Comparison of ENCODE assay signal across 9 cellular contexts in genomic region chr22:36986242-36986821, GRCh38. TPM values are rescaled to one million over a fixed set of nuclear protein-coding genes. Genes with fewer than 3 reads are reported as not detected.
A peak's percentile ranks its signal among the peaks of the same experiment; 100 is the strongest.
DNase-seq lines count a peak whose midpoint lies in the region; ATAC-seq lines count a peak whose summit lies in the region.
"Had no signal": no experiment of that assay in that cellular context is flagged by ENCODE, and none has a peak within 500 bp of the region (broad histone marks: within the 10 kb centered on the region; RNA-seq: fewer than 3 reads in every experiment).

No MANE protein-coding gene starts in this region.

- peaks cover 20% of the 10 kb centered on the region for H3K9me3 Mint-ChIP-seq in activated CD4-positive, alpha-beta T cell treated with anti-CD3 and anti-CD28 coated beads, Interleukin-2, amount 10 ng/mL, durations not matched to agents 7 days and 5 days
- peaks cover 8% of the 10 kb centered on the region for H3K9me3 Mint-ChIP-seq in stimulated activated effector memory CD8-positive, alpha-beta T cell treated with anti-CD3 and anti-CD28 coated beads, Interleukin-12 subunit alpha, Interleukin-12 subunit beta, amount 100 ng/mL, for 72 hours

- H3K36me3 Mint-ChIP-seq in activated CD4-positive, alpha-beta T cell treated with anti-CD3 and anti-CD28 coated beads, Interleukin-2, amount 10 ng/mL, durations not matched to agents 7 days and 5 days (ENCODE audit: low read depth), result peaks cover 5% of the 10 kb centered on the region
- no peaks in the 10 kb centered on the region for H3K36me3 Mint-ChIP-seq in stimulated activated effector memory CD8-positive, alpha-beta T cell treated with anti-CD3 and anti-CD28 coated beads, Interleukin-12 subunit alpha, Interleukin-12 subunit beta, amount 100 ng/mL, for 72 hours
- H3K36me3 Mint-ChIP-seq: naive B cell had no signal

- H3K27me3 Mint-ChIP-seq in activated CD4-positive, alpha-beta T cell treated with anti-CD3 and anti-CD28 coated beads, Interleukin-2, amount 10 ng/mL, durations not matched to agents 7 days and 5 days, result peaks cover 12% of the 10 kb centered on the region

- no peak overlapping the region for H3K27ac Mint-ChIP-seq in activated CD4-positive, alpha-beta T cell treated with anti-CD3 and anti-CD28 coated beads, Interleukin-2, amount 10 ng/mL, durations not matched to agents 7 days and 5 days
- H3K27ac Mint-ChIP-seq in stimulated activated effector memory CD8-positive, alpha-beta T cell treated with anti-CD3 and anti-CD28 coated beads, Interleukin-12 subunit alpha, Interleukin-12 subunit beta, amount 100 ng/mL, for 72 hours, result no peak overlapping the region

- no peak overlapping the region for H3K4me3 Mint-ChIP-seq in activated CD4-positive, alpha-beta T cell treated with anti-CD3 and anti-CD28 coated beads, Interleukin-2, amount 10 ng/mL, durations not matched to agents 7 days and 5 days
- no peak overlapping the region for H3K4me3 Mint-ChIP-seq in stimulated activated effector memory CD8-positive, alpha-beta T cell treated with anti-CD3 and anti-CD28 coated beads, Interleukin-12 subunit alpha, Interleukin-12 subunit beta, amount 100 ng/mL, for 72 hours
- H3K4me3 Mint-ChIP-seq: naive B cell had no signal

- POLR2A ChIA-PET in activated CD4-positive, alpha-beta T cell treated with anti-CD3 and anti-CD28 coated beads, Interleukin-2, amount 10 ng/mL, durations not matched to agents 7 days and 5 days (lab: Charles Lee), result interaction anchor here (0.6 kb wide), 1 partner anchor 104 kb away, joined by 7 read pairs; no protein-coding TSS in a partner anchor

- peak; percentile 84 for ATAC-seq in stimulated activated effector memory CD8-positive, alpha-beta T cell treated with anti-CD3 and anti-CD28 coated beads, Interleukin-12 subunit alpha, Interleukin-12 subunit beta, amount 100 ng/mL, for 72 hours
- no peak for ATAC-seq in GM21576 (IDR thresholded peaks at IDR 0.05; ENCODE audit: unreplicated experiment)
- ATAC-seq in GM19351 (IDR thresholded peaks at IDR 0.05; ENCODE audit: unreplicated experiment), result no peak

- CTCF ChIA-PET in activated CD4-positive, alpha-beta T cell treated with anti-CD3 and anti-CD28 coated beads, Interleukin-2, amount 10 ng/mL, durations not matched to agents 7 days and 5 days (lab: Charles Lee), result interaction anchor here (1.1 to 1.9 kb wide), 2 partner anchors 9 to 20 kb away, joined by 3 to 4 read pairs; no protein-coding TSS in a partner anchor

- no peaks in the 10 kb centered on the region for H3K4me1 Mint-ChIP-seq in activated CD4-positive, alpha-beta T cell treated with anti-CD3 and anti-CD28 coated beads, Interleukin-2, amount 10 ng/mL, durations not matched to agents 7 days and 5 days
- H3K4me1 Mint-ChIP-seq in stimulated activated effector memory CD8-positive, alpha-beta T cell treated with anti-CD3 and anti-CD28 coated beads, Interleukin-12 subunit alpha, Interleukin-12 subunit beta, amount 100 ng/mL, for 72 hours, result no peaks in the 10 kb centered on the region
- H3K4me1 Mint-ChIP-seq: naive B cell had no signal

- peak; percentile 38 to 53 for DNase-seq in activated CD4-positive, alpha-beta T cell treated with anti-CD3 and anti-CD28 coated beads for 24 hours (ENCODE audit: low read depth in 2 of 2)
- no peak for DNase-seq in activated CD4-positive, alpha-beta T cell treated with anti-CD3 and anti-CD28 coated beads, Interleukin-2, amount 50 U/mL, for 1 hour
- peak; percentile 44 for DNase-seq in activated CD4-positive, alpha-beta T cell treated with anti-CD3 and anti-CD28 coated beads, Interleukin-2, amount 10 ng/mL, durations not matched to agents 7 days and 5 days
- peak; percentile 48 for DNase-seq in germinal center (ENCODE audit: low spot score)
- DNase-seq in stimulated activated effector memory CD8-positive, alpha-beta T cell treated with anti-CD3 and anti-CD28 coated beads, Interleukin-12 subunit alpha, Interleukin-12 subunit beta, amount 100 ng/mL, for 72 hours (ENCODE audit: low spot score in 2 of 2), result peak; percentile 40 to 80
- DNase-seq in hepatic stellate cell (ENCODE audit: low spot score), result no peak
- DNase-seq: naive B cell had no signal

RNA-seq across cellular contexts. Expression of gene TST, which starts 32.9 kb away (rescaled TPM):
- 1 to 10 TPM; 2.4 to 3.4 TPM for total RNA-seq in activated CD4-positive, alpha-beta T cell treated with anti-CD3 and anti-CD28 coated beads, Interleukin-2, amount 10 ng/mL, durations not matched to agents 7 days and 5 days

RNA-seq across cellular contexts. Expression of gene MPST, which starts 33.2 kb away (rescaled TPM):
- 10 to 100 TPM; 15.6 to 18.8 TPM for total RNA-seq in activated CD4-positive, alpha-beta T cell treated with anti-CD3 and anti-CD28 coated beads, Interleukin-2, amount 10 ng/mL, durations not matched to agents 7 days and 5 days

Comparison
In these comparisons a context has a peak if more than half of its experiments do, and no peak if none do; other contexts are left out.
1. DNase-seq: peak in activated CD4-positive, alpha-beta T cell treated with anti-CD3 and anti-CD28 coated beads for 24 hours (2 of 2), activated CD4-positive, alpha-beta T cell treated with anti-CD3 and anti-CD28 coated beads, Interleukin-2, amount 10 ng/mL, durations not matched to agents 7 days and 5 days (single experiment), germinal center (single experiment) and stimulated activated effector memory CD8-positive, alpha-beta T cell treated with anti-CD3 and anti-CD28 coated beads, Interleukin-12 subunit alpha, Interleukin-12 subunit beta, amount 100 ng/mL, for 72 hours (2 of 2); none in activated CD4-positive, alpha-beta T cell treated with anti-CD3 and anti-CD28 coated beads, Interleukin-2, amount 50 U/mL, for 1 hour (single experiment) and hepatic stellate cell (single experiment).